11 cellular contexts compared by ENCODE assay signal in genomic region chr10:117804470-117805011, GRCh38.
DNase-seq lines count a peak whose midpoint lies in the region; ATAC-seq and TF ChIP-seq lines count a peak whose summit lies in the region.
"Had no signal": no experiment of that assay in that cellular context is flagged by ENCODE, and none has a peak within 500 bp of the region (broad histone marks: within the 10 kb centered on the region; RNA-seq: fewer than 3 reads in every experiment).

No MANE protein-coding gene starts in this region.

- DNase-seq in GM23248 (peak; percentile 31), NCI-H2171 treated with DMSO at 0.1 percent for 48 hours (lab: John Stamatoyannopoulos, UW) (peak; percentile 80), head of caudate nucleus (peak in 41 of 42 donors; percentile 14 to 88 (median 64)), retinal pigment epithelial cell (ENCODE audit: low read depth) (peak; percentile 25), NCI-H1048 (lab: John Stamatoyannopoulos, UW) (no peak)
- no peak for DNase-seq in stimulated activated CD8-positive, alpha-beta memory T cell treated with anti-CD3 and anti-CD28 coated beads, Interleukin-4, amount 100 ng/mL, for 48 hours
- no peak for DNase-seq in CD4-positive, alpha-beta T cell
- DNase-seq: activated T-cell treated with anti-CD3 and anti-CD28 coated beads, Interleukin-2, amount 50 U/mL, for 72 hours; Kasumi-1; natural killer cell; stimulated activated naive B cell treated with anti-CD40 and anti-IgM and Interleukin-4, amounts not matched to agents 10 μg/mL and 1 μg/mL and 100 μg/mL, for 72 hours had no signal

- H3K9ac ChIP-seq in GM23248, result no peak overlapping the region

- H3K4me3 Mint-ChIP-seq in CD4-positive, alpha-beta T cell, result no peak overlapping the region
- H3K4me3 Mint-ChIP-seq: activated T-cell treated with anti-CD3 and anti-CD28 coated beads, Interleukin-2, amount 50 U/mL, for 72 hours; natural killer cell; stimulated activated naive B cell treated with anti-CD40 and anti-IgM and Interleukin-4, amounts not matched to agents 10 μg/mL and 1 μg/mL and 100 μg/mL, for 72 hours had no signal

- H3K27ac Mint-ChIP-seq in CD4-positive, alpha-beta T cell, result no peak overlapping the region
- H3K27ac Mint-ChIP-seq: activated T-cell treated with anti-CD3 and anti-CD28 coated beads, Interleukin-2, amount 50 U/mL, for 72 hours; natural killer cell; stimulated activated naive B cell treated with anti-CD40 and anti-IgM and Interleukin-4, amounts not matched to agents 10 μg/mL and 1 μg/mL and 100 μg/mL, for 72 hours had no signal

- H3K4me1 Mint-ChIP-seq in CD4-positive, alpha-beta T cell (ENCODE audit: low read depth), result no peaks in the 10 kb centered on the region
- H3K4me1 Mint-ChIP-seq: natural killer cell; stimulated activated naive B cell treated with anti-CD40 and anti-IgM and Interleukin-4, amounts not matched to agents 10 μg/mL and 1 μg/mL and 100 μg/mL, for 72 hours had no signal

- 45 to 50% methylated on average over 13 of the region's 13 CpGs for WGBS in GM23248 (ENCODE audit: low coverage in 1 of 2, low lambda C conversion rate in 2 of 2, missing lambda C conversion rate in 2 of 2), 2 experiments

- TF ChIP-seq CTCF in retinal pigment epithelial cell (conservative IDR thresholded peaks at IDR 0.05; ENCODE audit: low read depth, low read length), result no peak
- no peak for TF ChIP-seq CTCF in CD4-positive, alpha-beta T cell (IDR thresholded peaks at IDR 0.05)

- no peaks in the 10 kb centered on the region for H3K9me3 Mint-ChIP-seq in CD4-positive, alpha-beta T cell
- H3K9me3 Mint-ChIP-seq: natural killer cell had no signal

- no peak overlapping the region for H3K4me2 ChIP-seq in GM23248 (ENCODE audit: unreplicated experiment)

- H3F3A ChIP-seq in GM23248 (ENCODE audit: insufficient read depth), result no peaks in the 10 kb centered on the region

- intact Hi-C loops in head of caudate nucleus (cut with DNase I), result no loop called here
- intact Hi-C loops in CD4-positive, alpha-beta T cell (cut with DNase I, micrococcal nuclease), result no loop called here

- no peaks in the 10 kb centered on the region for H3K36me3 Mint-ChIP-seq in CD4-positive, alpha-beta T cell (ENCODE audit: low read depth)
- H3K36me3 Mint-ChIP-seq: natural killer cell; stimulated activated naive B cell treated with anti-CD40 and anti-IgM and Interleukin-4, amounts not matched to agents 10 μg/mL and 1 μg/mL and 100 μg/mL, for 72 hours had no signal

- H3K4me3 ChIP-seq in GM23248 (no peak overlapping the region), retinal pigment epithelial cell (ENCODE audit: low read length) (no peak overlapping the region)

- ATAC-seq in CD4-positive, alpha-beta T cell (ENCODE audit: poor library complexity), result no peak
- ATAC-seq: activated T-cell treated with anti-CD3 and anti-CD28 coated beads, Interleukin-2, amount 50 U/mL, for 72 hours; natural killer cell; stimulated activated naive B cell treated with anti-CD40 and anti-IgM and Interleukin-4, amounts not matched to agents 10 μg/mL and 1 μg/mL and 100 μg/mL, for 72 hours had no signal

- no peaks in the 10 kb centered on the region for H3K9me2 ChIP-seq in GM23248 (ENCODE audit: insufficient read depth)

- no peaks in the 10 kb centered on the region for H3K9me3 ChIP-seq in GM23248 (ENCODE audit: low read depth)
- H3K9me3 ChIP-seq in CD4-positive, alpha-beta T cell (ENCODE audit: control insufficient read depth, low read length), result no peaks in the 10 kb centered on the region

- no peaks in the 10 kb centered on the region for H3K27me3 ChIP-seq in GM23248 (replicated peaks; ENCODE audit: insufficient read depth)
- no peaks in the 10 kb centered on the region for H3K27me3 ChIP-seq in CD4-positive, alpha-beta T cell (ENCODE audit: control insufficient read depth, insufficient read depth, low read length)

- POLR2A ChIA-PET in CD4-positive, alpha-beta T cell (lab: Charles Lee), result no interaction called here

- no peaks in the 10 kb centered on the region for H4K20me1 ChIP-seq in GM23248 (ENCODE audit: insufficient read depth)

- CTCF ChIA-PET in CD4-positive, alpha-beta T cell (lab: Charles Lee), result no interaction called here

- H3K27ac ChIP-seq in GM23248, result no peak overlapping the region
- H3K27ac ChIP-seq in CD4-positive, alpha-beta T cell (ENCODE audit: low read depth, low read length), result no peak overlapping the region

- in situ Hi-C loops in GM23248 (cut with MboI), result no loop called here

- H2AFZ ChIP-seq in GM23248, result no peak overlapping the region

- no peaks in the 10 kb centered on the region for H3K79me2 ChIP-seq in GM23248 (ENCODE audit: insufficient read depth)

- no peaks in the 10 kb centered on the region for H3K4me1 ChIP-seq in GM23248 (ENCODE audit: insufficient read depth)

- H3K36me3 ChIP-seq in GM23248 (ENCODE audit: low read depth), result no peaks in the 10 kb centered on the region

- peaks cover 4% of the 10 kb centered on the region for H3K27me3 Mint-ChIP-seq in CD4-positive, alpha-beta T cell

Comparison
In these comparisons a context has a peak if more than half of its experiments do, and no peak if none do; other contexts are left out.
1. DNase-seq: peak in GM23248 (single experiment), NCI-H2171 treated with DMSO at 0.1 percent for 48 hours (single experiment), head of caudate nucleus (41 of 42) and retinal pigment epithelial cell (single experiment); none in NCI-H1048 (single experiment), stimulated activated CD8-positive, alpha-beta memory T cell treated with anti-CD3 and anti-CD28 coated beads, Interleukin-4, amount 100 ng/mL, for 48 hours (single experiment) and CD4-positive, alpha-beta T cell (0 of 10).